1 cellular context compared by ENCODE assay signal in the genomic region with DNA sequence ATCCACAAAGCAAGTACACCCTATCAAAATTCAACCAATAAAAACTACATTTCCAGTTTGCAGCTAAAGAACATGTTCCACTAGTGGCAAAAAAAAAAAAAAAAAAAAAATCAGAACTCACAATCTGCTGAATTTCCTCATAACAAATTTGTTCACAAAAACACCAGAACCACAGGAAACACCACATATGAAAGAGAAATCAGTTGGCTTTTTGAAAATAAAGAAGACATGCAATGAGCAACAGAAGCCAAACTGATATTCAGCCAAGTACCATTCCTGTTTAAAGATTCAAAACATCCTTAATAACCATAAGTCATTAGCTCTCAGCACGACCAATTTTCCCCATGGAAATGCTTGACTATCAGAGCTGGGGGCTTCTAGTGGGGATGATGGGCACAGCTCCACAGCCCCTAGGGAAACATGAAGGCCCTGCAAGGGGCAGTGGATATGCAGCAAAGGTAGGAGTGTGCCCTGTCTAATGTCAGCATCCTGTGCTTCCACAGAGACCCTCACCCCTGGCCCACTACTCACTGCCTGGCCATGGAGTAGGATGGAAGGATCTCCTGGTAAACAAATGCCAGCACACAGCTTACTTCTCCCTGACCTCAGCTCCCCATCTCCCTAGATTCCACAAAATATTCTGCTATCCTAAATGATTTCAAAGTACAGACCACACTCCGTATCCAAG.
TF ChIP-seq lines count a peak whose summit lies in the region.

No MANE protein-coding gene starts in this region.

TF ChIP-seq in WTC11, 78 proteins besides CTCF, POLR2A, EP300 and RAD21 (continued from another document):
- TF ChIP-seq, protein P1, sequence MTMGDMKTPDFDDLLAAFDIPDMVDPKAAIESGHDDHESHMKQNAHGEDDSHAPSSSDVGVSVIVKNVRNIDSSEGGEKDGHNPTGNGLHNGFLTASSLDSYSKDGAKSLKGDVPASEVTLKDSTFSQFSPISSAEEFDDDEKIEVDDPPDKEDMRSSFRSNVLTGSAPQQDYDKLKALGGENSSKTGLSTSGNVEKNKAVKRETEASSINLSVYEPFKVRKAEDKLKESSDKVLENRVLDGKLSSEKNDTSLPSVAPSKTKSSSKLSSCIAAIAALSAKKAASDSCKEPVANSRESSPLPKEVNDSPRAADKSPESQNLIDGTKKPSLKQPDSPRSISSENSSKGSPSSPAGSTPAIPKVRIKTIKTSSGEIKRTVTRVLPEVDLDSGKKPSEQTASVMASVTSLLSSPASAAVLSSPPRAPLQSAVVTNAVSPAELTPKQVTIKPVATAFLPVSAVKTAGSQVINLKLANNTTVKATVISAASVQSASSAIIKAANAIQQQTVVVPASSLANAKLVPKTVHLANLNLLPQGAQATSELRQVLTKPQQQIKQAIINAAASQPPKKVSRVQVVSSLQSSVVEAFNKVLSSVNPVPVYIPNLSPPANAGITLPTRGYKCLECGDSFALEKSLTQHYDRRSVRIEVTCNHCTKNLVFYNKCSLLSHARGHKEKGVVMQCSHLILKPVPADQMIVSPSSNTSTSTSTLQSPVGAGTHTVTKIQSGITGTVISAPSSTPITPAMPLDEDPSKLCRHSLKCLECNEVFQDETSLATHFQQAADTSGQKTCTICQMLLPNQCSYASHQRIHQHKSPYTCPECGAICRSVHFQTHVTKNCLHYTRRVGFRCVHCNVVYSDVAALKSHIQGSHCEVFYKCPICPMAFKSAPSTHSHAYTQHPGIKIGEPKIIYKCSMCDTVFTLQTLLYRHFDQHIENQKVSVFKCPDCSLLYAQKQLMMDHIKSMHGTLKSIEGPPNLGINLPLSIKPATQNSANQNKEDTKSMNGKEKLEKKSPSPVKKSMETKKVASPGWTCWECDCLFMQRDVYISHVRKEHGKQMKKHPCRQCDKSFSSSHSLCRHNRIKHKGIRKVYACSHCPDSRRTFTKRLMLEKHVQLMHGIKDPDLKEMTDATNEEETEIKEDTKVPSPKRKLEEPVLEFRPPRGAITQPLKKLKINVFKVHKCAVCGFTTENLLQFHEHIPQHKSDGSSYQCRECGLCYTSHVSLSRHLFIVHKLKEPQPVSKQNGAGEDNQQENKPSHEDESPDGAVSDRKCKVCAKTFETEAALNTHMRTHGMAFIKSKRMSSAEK (CRISPR knock-in tag; IDR thresholded peaks at IDR 0.05; ENCODE audit: borderline replicate concordance): no peak
- TF ChIP-seq, protein P2, sequence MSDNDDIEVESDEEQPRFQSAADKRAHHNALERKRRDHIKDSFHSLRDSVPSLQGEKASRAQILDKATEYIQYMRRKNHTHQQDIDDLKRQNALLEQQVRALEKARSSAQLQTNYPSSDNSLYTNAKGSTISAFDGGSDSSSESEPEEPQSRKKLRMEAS (CRISPR knock-in tag; IDR thresholded peaks at IDR 0.05): no peak
- TF ChIP-seq EMX1 (CRISPR knock-in tag; IDR thresholded peaks at IDR 0.05) (no peak), TCF7 (CRISPR knock-in tag; IDR thresholded peaks at IDR 0.05; ENCODE audit: low read depth) (no peak), ZBTB21 (CRISPR knock-in tag; IDR thresholded peaks at IDR 0.05; ENCODE audit: borderline replicate concordance) (no peak)
- TF ChIP-seq, protein P3, sequence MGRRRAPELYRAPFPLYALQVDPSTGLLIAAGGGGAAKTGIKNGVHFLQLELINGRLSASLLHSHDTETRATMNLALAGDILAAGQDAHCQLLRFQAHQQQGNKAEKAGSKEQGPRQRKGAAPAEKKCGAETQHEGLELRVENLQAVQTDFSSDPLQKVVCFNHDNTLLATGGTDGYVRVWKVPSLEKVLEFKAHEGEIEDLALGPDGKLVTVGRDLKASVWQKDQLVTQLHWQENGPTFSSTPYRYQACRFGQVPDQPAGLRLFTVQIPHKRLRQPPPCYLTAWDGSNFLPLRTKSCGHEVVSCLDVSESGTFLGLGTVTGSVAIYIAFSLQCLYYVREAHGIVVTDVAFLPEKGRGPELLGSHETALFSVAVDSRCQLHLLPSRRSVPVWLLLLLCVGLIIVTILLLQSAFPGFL (CRISPR knock-in tag; IDR thresholded peaks at IDR 0.05; ENCODE audit: borderline replicate concordance): no peak
- TF ChIP-seq, protein P4, sequence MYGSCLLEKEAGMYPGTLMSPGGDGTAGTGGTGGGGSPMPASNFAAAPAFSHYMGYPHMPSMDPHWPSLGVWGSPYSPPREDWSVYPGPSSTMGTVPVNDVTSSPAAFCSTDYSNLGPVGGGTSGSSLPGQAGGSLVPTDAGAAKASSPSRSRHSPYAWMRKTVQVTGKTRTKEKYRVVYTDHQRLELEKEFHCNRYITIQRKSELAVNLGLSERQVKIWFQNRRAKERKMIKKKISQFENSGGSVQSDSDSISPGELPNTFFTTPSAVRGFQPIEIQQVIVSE (CRISPR knock-in tag; IDR thresholded peaks at IDR 0.05; ENCODE audit: borderline replicate concordance): no peak
